In the genomic region with DNA sequence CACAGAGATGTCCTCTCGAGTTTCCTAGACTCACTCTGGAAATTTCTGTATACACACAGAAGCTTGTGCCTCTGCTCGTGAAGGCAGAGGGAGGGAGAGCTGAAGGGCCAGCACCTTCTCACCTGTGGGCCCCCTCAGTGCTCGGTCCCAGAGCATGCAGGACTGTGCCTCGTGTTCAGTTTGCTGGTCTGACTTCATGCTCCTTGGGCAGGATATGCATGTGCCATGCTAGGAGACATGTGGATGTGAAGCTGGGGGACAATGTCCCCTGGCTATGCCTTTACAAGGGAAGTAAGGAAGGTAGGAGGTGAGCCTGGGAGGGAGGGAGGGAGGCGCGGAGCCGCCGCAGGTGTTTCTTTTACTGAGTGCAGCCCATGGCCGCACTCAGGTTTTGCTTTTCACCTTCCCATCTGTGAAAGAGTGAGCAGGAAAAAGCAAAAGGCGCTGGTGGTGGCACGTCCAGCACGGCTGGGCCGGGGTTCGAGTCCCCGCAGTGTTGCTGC, we compare ENCODE assay signal across 9 cellular contexts. TPM values are rescaled to one million over a fixed set of nuclear protein-coding genes. Genes with fewer than 3 reads are reported as not detected.
A peak's percentile ranks its signal among the peaks of the same experiment; 100 is the strongest.
DNase-seq lines count a peak whose midpoint lies in the region; ATAC-seq lines count a peak whose summit lies in the region.
"Had no signal": no experiment of that assay in that cellular context is flagged by ENCODE, and none has a peak within 500 bp of the region (broad histone marks: within the 10 kb centered on the region; RNA-seq: fewer than 3 reads in every experiment).

No MANE protein-coding gene starts in this region.

- H3K4me3 Mint-ChIP-seq in CD8-positive, alpha-beta memory T cell = no peak overlapping the region
- H3K4me3 Mint-ChIP-seq in effector memory CD8-positive, alpha-beta T cell = no peak overlapping the region
- H3K4me3 Mint-ChIP-seq: GM23338 had no signal

- no peak overlapping the region for H3K4ac ChIP-seq in neuronal stem cell (ENCODE audit: low read length)

- peaks cover 4% of the 10 kb centered on the region for H3K79me1 ChIP-seq in neuronal stem cell (ENCODE audit: low read depth, low read length)

- peaks cover 33 to 48% (median 46%) of the 10 kb centered on the region in 3 donors for H3K4me1 Mint-ChIP-seq in CD8-positive, alpha-beta memory T cell
- H3K4me1 Mint-ChIP-seq in effector memory CD8-positive, alpha-beta T cell (ENCODE audit: low read depth in 2 of 2) = peaks cover 32 to 48% of the 10 kb centered on the region in 2 donors

- H3K14ac ChIP-seq in neuronal stem cell (ENCODE audit: low read length) = peak overlapping the region; percentile 47

- H3K23ac ChIP-seq in neuronal stem cell (ENCODE audit: low read depth, low read length, poor library complexity) = no peak overlapping the region

- H3K4me2 ChIP-seq in neuronal stem cell (ENCODE audit: insufficient read depth, low read length, poor library complexity, severe bottlenecking) = no peak overlapping the region
- H3K4me2 ChIP-seq: GM23338 had no signal

- H3K36me3 ChIP-seq in CD8-positive, alpha-beta memory T cell (ENCODE audit: insufficient read depth, low read length) = peaks cover 12% of the 10 kb centered on the region
- peaks cover 0 to 67% of the 10 kb centered on the region in 2 donors for H3K36me3 ChIP-seq in neuronal stem cell (replicated peaks in 1 of 2; ENCODE audit: control insufficient read depth in 2 of 2, insufficient read depth in 2 of 2, low read length in 2 of 2)

- H2BK15ac ChIP-seq in neuronal stem cell (ENCODE audit: low read length) = no peak overlapping the region

- H4K91ac ChIP-seq in neuronal stem cell (ENCODE audit: low read depth, low read length, poor library complexity) = no peak overlapping the region

- no peak overlapping the region for H2BK12ac ChIP-seq in neuronal stem cell (ENCODE audit: low read length)

- no peak overlapping the region for H4K8ac ChIP-seq in neuronal stem cell (ENCODE audit: low read depth, low read length)

- H3K27me3 ChIP-seq in CD8-positive, alpha-beta memory T cell (ENCODE audit: insufficient read depth, low read length, poor library complexity, severe bottlenecking) = no peaks in the 10 kb centered on the region
- H3K27me3 ChIP-seq in neuronal stem cell (ENCODE audit: control insufficient read depth in 3 of 3, insufficient read depth in 3 of 3, low read depth in 1 of 3, low read length in 3 of 3) = no peaks in the 10 kb centered on the region

- no peak overlapping the region for H3K9ac ChIP-seq in neuronal stem cell (ENCODE audit: low read depth, low read length, poor library complexity)

- in situ Hi-C loops in SK-MEL-5 (cut with HindIII; ENCODE audit: low pct_unique_long_range_greater_than_20kb, low sequenced_read_pairs) = no loop called here

- no peak overlapping the region for H3K4me3 ChIP-seq in CD8-positive, alpha-beta memory T cell (ENCODE audit: low read length)
- no peak overlapping the region for H3K4me3 ChIP-seq in neuronal stem cell (ENCODE audit: low read length in 2 of 2)
- H3K4me3 ChIP-seq: GM23338 had no signal

- no peak overlapping the region for H2AFZ ChIP-seq in neuronal stem cell (ENCODE audit: low read length)
- H2AFZ ChIP-seq: GM23338 had no signal

- no peak overlapping the region for H3K27ac ChIP-seq in CD8-positive, alpha-beta memory T cell (ENCODE audit: low read depth, low read length)
- H3K27ac ChIP-seq in neuronal stem cell (replicated peaks; ENCODE audit: low read length) = no peak overlapping the region

- H3K9me3 Mint-ChIP-seq in CD8-positive, alpha-beta memory T cell = no peaks in the 10 kb centered on the region
- no peaks in the 10 kb centered on the region for H3K9me3 Mint-ChIP-seq in effector memory CD8-positive, alpha-beta T cell

- no peaks in the 10 kb centered on the region for H3K9me3 ChIP-seq in CD8-positive, alpha-beta memory T cell (ENCODE audit: low read length)
- H3K9me3 ChIP-seq in neuronal stem cell (replicated peaks in 1 of 2; ENCODE audit: control insufficient read depth in 2 of 2, insufficient read depth in 1 of 2, low read depth in 1 of 2, low read length in 2 of 2) = peaks cover 0 to 2% of the 10 kb centered on the region in 2 donors

- POLR2A ChIA-PET in CD8-positive, alpha-beta memory T cell (lab: Charles Lee) = interaction anchor here (1.1 to 1.4 kb wide), 2 partner anchors 27 kb away, joined by 4 read pairs; no protein-coding TSS in a partner anchor

- no peak overlapping the region for H2AK5ac ChIP-seq in neuronal stem cell (ENCODE audit: low read depth, low read length)

- CTCF ChIA-PET in CD8-positive, alpha-beta memory T cell (lab: Charles Lee) = interaction anchor here (1.0 kb wide), 1 partner anchor 63 kb away, joined by 3 read pairs; no protein-coding TSS in a partner anchor

- no peak for ATAC-seq in effector memory CD8-positive, alpha-beta T cell (replicated peaks)
- ATAC-seq in GM18858 (IDR thresholded peaks at IDR 0.05; ENCODE audit: unreplicated experiment) (no peak), HG03175 (IDR thresholded peaks at IDR 0.05; ENCODE audit: unreplicated experiment) (no peak), HG02840 (IDR thresholded peaks at IDR 0.05; ENCODE audit: low FRiP score, unreplicated experiment) (no peak)
- ATAC-seq: GM23338 had no signal

- no CpG with 5 or more reads among the region's 15 CpGs for WGBS in neuronal stem cell (ENCODE audit: extremely low coverage in 2 of 2, insufficient read length in 2 of 2, insufficient replicate concordance in 1 of 2), 2 donors

- peak overlapping the region; percentile 75 for H2BK5ac ChIP-seq in neuronal stem cell (ENCODE audit: low read length)

- peaks cover 15% of the 10 kb centered on the region for H3K4me1 ChIP-seq in CD8-positive, alpha-beta memory T cell (ENCODE audit: insufficient read depth, low read length)
- peaks cover 0 to 5% of the 10 kb centered on the region in 2 donors for H3K4me1 ChIP-seq in neuronal stem cell (ENCODE audit: control insufficient read depth in 2 of 2, insufficient read depth in 1 of 2, low read depth in 1 of 2, low read length in 2 of 2)

- H3K18ac ChIP-seq in neuronal stem cell (ENCODE audit: low read length) = no peak overlapping the region

- DNase-seq in CD8-positive, alpha-beta memory T cell = peak in 1 of 5 donors; percentile 34
- DNase-seq in SK-MEL-5 (ENCODE audit: low read depth, low spot score) (peak; percentile 43), neuronal stem cell (ENCODE audit: low spot score) (no peak), Kasumi-1 (lab: John Stamatoyannopoulos, UW) (no peak)
- no peak for DNase-seq in effector memory CD8-positive, alpha-beta T cell

- no peaks in the 10 kb centered on the region for H3K27me3 Mint-ChIP-seq in CD8-positive, alpha-beta memory T cell
- H3K27me3 Mint-ChIP-seq in effector memory CD8-positive, alpha-beta T cell = no peaks in the 10 kb centered on the region

- H3K36me3 Mint-ChIP-seq in CD8-positive, alpha-beta memory T cell = peaks cover 0 to 49% (median 8%) of the 10 kb centered on the region in 3 donors
- peaks cover 55% of the 10 kb centered on the region for H3K36me3 Mint-ChIP-seq in effector memory CD8-positive, alpha-beta T cell (ENCODE audit: insufficient read depth)

- no peak overlapping the region for H2BK120ac ChIP-seq in neuronal stem cell (ENCODE audit: low read depth, low read length)

- H3K27ac Mint-ChIP-seq in CD8-positive, alpha-beta memory T cell = peak overlapping the region in 5 of 8 donors; percentile 56 to 85 (median 68)
- H3K27ac Mint-ChIP-seq in effector memory CD8-positive, alpha-beta T cell = peak overlapping the region; percentile 91 to 93
- H3K27ac Mint-ChIP-seq: GM23338 had no signal

RNA-seq across cellular contexts. Expression of a gene that starts 22.6 kb away (rescaled TPM):
- total RNA-seq in CD8-positive, alpha-beta memory T cell = 100 to 1,000 TPM; 196 to 204 TPM
- 2.7 TPM for polyA plus RNA-seq in CD8-positive, alpha-beta memory T cell
- 13.3 and 17.2 TPM in 2 replicates for total RNA-seq in SK-MEL-5 (2014; rRNA removed; shearing (Covaris generic))
- 92.3 and 140 TPM in 2 replicates for polyA plus RNA-seq in SK-MEL-5 (2015; cell fraction: cytosol; rRNA removed)
- 4,541 and 4,715 TPM in 2 replicates for polyA plus RNA-seq in SK-MEL-5 (2015; cell fraction: nucleus; rRNA removed)
- polyA plus RNA-seq in neuronal stem cell (2013, experiment 1 of 2) = 2.0 TPM
- polyA plus RNA-seq in neuronal stem cell (2013, experiment 2 of 2) = 2.5 TPM

RNA-seq across cellular contexts. Expression of a gene that starts 53.7 kb away (rescaled TPM):
- 1,000 to 10,000 TPM; 4,639 to 4,912 TPM for total RNA-seq in CD8-positive, alpha-beta memory T cell
- polyA plus RNA-seq in CD8-positive, alpha-beta memory T cell = 2,529 TPM
- 1,469 and 1,846 TPM in 2 replicates for total RNA-seq in SK-MEL-5 (2014; rRNA removed; shearing (Covaris generic))
- polyA plus RNA-seq in SK-MEL-5 (2015; cell fraction: cytosol; rRNA removed) = 14.9 and 24.6 TPM in 2 replicates
- polyA plus RNA-seq in SK-MEL-5 (2015; cell fraction: nucleus; rRNA removed) = 1,901 and 1,945 TPM in 2 replicates
- 502 TPM for polyA plus RNA-seq in neuronal stem cell (2013, experiment 1 of 2)
- polyA plus RNA-seq in neuronal stem cell (2013, experiment 2 of 2) = 539 TPM

RNA-seq across cellular contexts. Expression of a gene that starts 58.7 kb away (rescaled TPM):
- total RNA-seq in CD8-positive, alpha-beta memory T cell = 10 to 100 TPM; 44.9 to 49.8 TPM
- polyA plus RNA-seq in CD8-positive, alpha-beta memory T cell = 60.6 TPM
- 36.4 and 37.5 TPM in 2 replicates for total RNA-seq in SK-MEL-5 (2014; rRNA removed; shearing (Covaris generic))
- 71.8 and 107 TPM in 2 replicates for polyA plus RNA-seq in SK-MEL-5 (2015; cell fraction: cytosol; rRNA removed)
- 89.4 and 95.0 TPM in 2 replicates for polyA plus RNA-seq in SK-MEL-5 (2015; cell fraction: nucleus; rRNA removed)
- polyA plus RNA-seq in neuronal stem cell (2013, experiment 1 of 2) = 5.9 TPM
- 6.1 TPM for polyA plus RNA-seq in neuronal stem cell (2013, experiment 2 of 2)

Comparison
In these comparisons a context has a peak if more than half of its experiments do, and no peak if none do; other contexts are left out.
1. RNA of a gene that starts 22.6 kb away (total RNA-seq): 196 to 204 TPM in CD8-positive, alpha-beta memory T cell; 13.3 to 17.2 TPM in SK-MEL-5; every median in the first group is over 10 times any median in the second.